ENCODE assay signal across 21 cellular contexts in genomic region chr11:86209806-86210657, GRCh38.
"Had no signal": no experiment of that assay in that cellular context is flagged by ENCODE, and none has a peak within 500 bp of the region (broad histone marks: within the 10 kb centered on the region; RNA-seq: fewer than 3 reads in every experiment).

No MANE protein-coding gene starts in this region.

- H3K36me3 ChIP-seq: brain microvascular endothelial cell, esophagus squamous epithelium, heart left ventricle, right atrium auricular region, transverse colon had no signal

- H3K27me3 ChIP-seq: brain microvascular endothelial cell, esophagus squamous epithelium, heart left ventricle, right atrium auricular region, transverse colon had no signal

- H3K27ac ChIP-seq: brain microvascular endothelial cell, coronary artery, esophagus squamous epithelium, heart left ventricle, right atrium auricular region, skin epidermis, transverse colon had no signal

- H3K9me3 ChIP-seq: esophagus squamous epithelium, heart left ventricle, right atrium auricular region, transverse colon had no signal

- H3K4me1 ChIP-seq: right atrium auricular region, transverse colon had no signal

- H3K9me3 Mint-ChIP-seq: activated CD4-positive, alpha-beta memory T cell treated with anti-CD3 and anti-CD28 coated beads, Interleukin-2, amount 10 ng/mL, durations not matched to agents 7 days and 5 days; central memory CD8-positive, alpha-beta T cell; memory B cell had no signal

- H3K4me3 Mint-ChIP-seq: activated CD4-positive, alpha-beta memory T cell treated with anti-CD3 and anti-CD28 coated beads, Interleukin-2, amount 10 ng/mL, durations not matched to agents 7 days and 5 days; activated naive CD8-positive, alpha-beta T cell; central memory CD8-positive, alpha-beta T cell; memory B cell; naive thymus-derived CD8-positive, alpha-beta T cell had no signal

- H3K27me3 Mint-ChIP-seq: activated CD4-positive, alpha-beta memory T cell treated with anti-CD3 and anti-CD28 coated beads, Interleukin-2, amount 10 ng/mL, durations not matched to agents 7 days and 5 days; activated naive CD8-positive, alpha-beta T cell; memory B cell had no signal

- H3K36me3 Mint-ChIP-seq: activated naive CD8-positive, alpha-beta T cell; memory B cell; naive thymus-derived CD8-positive, alpha-beta T cell had no signal

- ATAC-seq: heart left ventricle; left cardiac atrium; naive thymus-derived CD8-positive, alpha-beta T cell; stimulated activated naive CD8-positive, alpha-beta T cell treated with anti-CD3 and anti-CD28 coated beads, Interleukin-15, Interleukin-2, amounts not matched to agents 100 U/mL and 50 U/mL, for 24 hours had no signal

- DNase-seq: activated CD4-positive, alpha-beta memory T cell treated with anti-CD3 and anti-CD28 coated beads, Interleukin-2, amount 10 ng/mL, durations not matched to agents 7 days and 5 days; activated CD4-positive, CD25-positive, alpha-beta regulatory T cell treated with anti-CD3 and anti-CD28 coated beads, Interleukin-2, amount 50 U/mL, for 72 hours; activated gamma-delta T cell treated with Interleukin-2 at 50 U/mL for 16 hours; activated T-cell treated with anti-CD3 and anti-CD28 coated beads, Interleukin-2, amount 50 U/mL, for 48 hours; anterior cingulate cortex; brain microvascular endothelial cell; esophagus squamous epithelium; heart left ventricle; left cardiac atrium; naive thymus-derived CD8-positive, alpha-beta T cell; posterior cingulate gyrus; stimulated activated CD4-positive, alpha-beta T cell treated with anti-CD3 and anti-CD28 coated beads, Interleukin-4, amount 100 ng/mL, for 24 hours; stimulated activated naive CD8-positive, alpha-beta T cell treated with anti-CD3 and anti-CD28 coated beads, Interleukin-15, Interleukin-2, amounts not matched to agents 100 U/mL and 50 U/mL, for 24 hours; transverse colon had no signal

- H3K27ac Mint-ChIP-seq: activated CD4-positive, alpha-beta memory T cell treated with anti-CD3 and anti-CD28 coated beads, Interleukin-2, amount 10 ng/mL, durations not matched to agents 7 days and 5 days; activated naive CD8-positive, alpha-beta T cell; memory B cell had no signal

- FAIRE-seq: frontal cortex had no signal

- H3K4me3 ChIP-seq: coronary artery, esophagus squamous epithelium, heart left ventricle, right atrium auricular region, skin epidermis, transverse colon had no signal
